ENCODE assay signal across 7 cellular contexts in the genomic region with DNA sequence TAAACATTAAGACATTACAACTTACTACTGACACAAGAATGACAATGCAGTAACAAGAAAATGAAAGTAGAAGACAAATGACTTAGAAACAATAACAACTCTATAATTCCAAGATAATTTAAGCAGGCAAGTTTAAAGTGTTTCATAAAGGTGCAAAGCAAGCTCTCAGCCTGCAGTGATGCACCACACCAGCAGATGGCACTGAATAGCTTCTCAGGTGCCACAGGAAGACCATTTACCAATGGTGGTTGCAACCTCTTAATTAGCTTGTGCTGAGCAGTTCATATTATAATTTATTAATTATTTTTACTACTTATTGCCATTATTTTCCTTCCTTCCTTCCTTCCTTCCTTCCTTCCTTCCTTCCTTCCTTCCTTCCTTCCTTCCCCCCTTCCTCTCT.
DNase-seq lines count a peak whose midpoint lies in the region; ATAC-seq and TF ChIP-seq lines count a peak whose summit lies in the region.

No MANE protein-coding gene starts in this region.

- no peak for ATAC-seq in HG03097 (IDR thresholded peaks at IDR 0.05; ENCODE audit: low FRiP score, unreplicated experiment)

- CTCF ChIA-PET in HEK293T (lab: Yijun Ruan, JAX), result interaction anchor here (0.5 to 1.6 kb wide), 6 partner anchors 22 to 892 kb away, joined by 3 to 6 read pairs (median 3); no protein-coding TSS in a partner anchor
- CTCF ChIA-PET in activated naive CD4-positive, alpha-beta T cell treated with anti-CD3 and anti-CD28 coated beads, Interleukin-2, amount 10 ng/mL, durations not matched to agents 7 days and 5 days (lab: Charles Lee), result interaction anchor here (0.6 to 1.4 kb wide), 6 partner anchors 14 to 488 kb away, joined by 3 read pairs; no protein-coding TSS in a partner anchor

- peak; percentile 45 for DNase-seq in EH (ENCODE audit: low read depth)
- DNase-seq in HEK293T (ENCODE audit: extremely low spot score), result peak; percentile 52
- DNase-seq in NCI-H345 (lab: John Stamatoyannopoulos, UW), result peak; percentile 65
- peak; percentile 62 for DNase-seq in activated naive CD4-positive, alpha-beta T cell treated with anti-CD3 and anti-CD28 coated beads, Interleukin-2, amount 10 ng/mL, durations not matched to agents 7 days and 5 days
- DNase-seq in iPS-NIHi11 (ENCODE audit: low spot score), result peak; percentile 45
- DNase-seq in stimulated activated CD4-positive, alpha-beta T cell treated with anti-CD3 and anti-CD28 coated beads, Interleukin-4, amount 100 ng/mL, for 1 hour, result peak; percentile 13

- POLR2A ChIA-PET in HEK293T (lab: Yijun Ruan, JAX), result no interaction called here

- no peaks in the 10 kb centered on the region for H3K27me3 Mint-ChIP-seq in activated naive CD4-positive, alpha-beta T cell treated with anti-CD3 and anti-CD28 coated beads, Interleukin-2, amount 10 ng/mL, durations not matched to agents 7 days and 5 days

- H3K9me3 Mint-ChIP-seq in activated naive CD4-positive, alpha-beta T cell treated with anti-CD3 and anti-CD28 coated beads, Interleukin-2, amount 10 ng/mL, durations not matched to agents 7 days and 5 days, result peaks cover 3% of the 10 kb centered on the region

- no peaks in the 10 kb centered on the region for H3K4me1 Mint-ChIP-seq in activated naive CD4-positive, alpha-beta T cell treated with anti-CD3 and anti-CD28 coated beads, Interleukin-2, amount 10 ng/mL, durations not matched to agents 7 days and 5 days

- H3K4me3 Mint-ChIP-seq in activated naive CD4-positive, alpha-beta T cell treated with anti-CD3 and anti-CD28 coated beads, Interleukin-2, amount 10 ng/mL, durations not matched to agents 7 days and 5 days, result no peak overlapping the region

- H3K27ac Mint-ChIP-seq in activated naive CD4-positive, alpha-beta T cell treated with anti-CD3 and anti-CD28 coated beads, Interleukin-2, amount 10 ng/mL, durations not matched to agents 7 days and 5 days, result no peak overlapping the region

- H3K36me3 Mint-ChIP-seq in activated naive CD4-positive, alpha-beta T cell treated with anti-CD3 and anti-CD28 coated beads, Interleukin-2, amount 10 ng/mL, durations not matched to agents 7 days and 5 days, result no peaks in the 10 kb centered on the region

TF ChIP-seq in HEK293T, 16 proteins besides CTCF, POLR2A, EP300 and RAD21:
- TF ChIP-seq ELF4 (IDR thresholded peaks at IDR 0.05) (no peak), ARNT (IDR thresholded peaks at IDR 0.05) (no peak), SP1 (IDR thresholded peaks at IDR 0.05) (no peak), BHLHE40 (IDR thresholded peaks at IDR 0.05; ENCODE audit: borderline replicate concordance) (no peak), FOXK2 (IDR thresholded peaks at IDR 0.05) (no peak), LEF1 (IDR thresholded peaks at IDR 0.05; ENCODE audit: borderline replicate concordance) (no peak), FOXM1 (IDR thresholded peaks at IDR 0.05; ENCODE audit: borderline replicate concordance) (no peak), SUZ12 (IDR thresholded peaks at IDR 0.05) (no peak), L3MBTL2 (conservative IDR thresholded peaks at IDR 0.05) (no peak), TARDBP (IDR thresholded peaks at IDR 0.05) (no peak), CTBP1 (IDR thresholded peaks at IDR 0.05; ENCODE audit: borderline replicate concordance) (no peak)

Comparison
In these comparisons a context has a peak if more than half of its experiments do, and no peak if none do; other contexts are left out.
1. DNase-seq: peak in every context shown above with its lines; median percentile 65 in NCI-H345; 62 in activated naive CD4-positive, alpha-beta T cell treated with anti-CD3 and anti-CD28 coated beads, Interleukin-2, amount 10 ng/mL, durations not matched to agents 7 days and 5 days; 52 in HEK293T; 45 in EH; 45 in iPS-NIHi11; 13 in stimulated activated CD4-positive, alpha-beta T cell treated with anti-CD3 and anti-CD28 coated beads, Interleukin-4, amount 100 ng/mL, for 1 hour.